In the genomic region with DNA sequence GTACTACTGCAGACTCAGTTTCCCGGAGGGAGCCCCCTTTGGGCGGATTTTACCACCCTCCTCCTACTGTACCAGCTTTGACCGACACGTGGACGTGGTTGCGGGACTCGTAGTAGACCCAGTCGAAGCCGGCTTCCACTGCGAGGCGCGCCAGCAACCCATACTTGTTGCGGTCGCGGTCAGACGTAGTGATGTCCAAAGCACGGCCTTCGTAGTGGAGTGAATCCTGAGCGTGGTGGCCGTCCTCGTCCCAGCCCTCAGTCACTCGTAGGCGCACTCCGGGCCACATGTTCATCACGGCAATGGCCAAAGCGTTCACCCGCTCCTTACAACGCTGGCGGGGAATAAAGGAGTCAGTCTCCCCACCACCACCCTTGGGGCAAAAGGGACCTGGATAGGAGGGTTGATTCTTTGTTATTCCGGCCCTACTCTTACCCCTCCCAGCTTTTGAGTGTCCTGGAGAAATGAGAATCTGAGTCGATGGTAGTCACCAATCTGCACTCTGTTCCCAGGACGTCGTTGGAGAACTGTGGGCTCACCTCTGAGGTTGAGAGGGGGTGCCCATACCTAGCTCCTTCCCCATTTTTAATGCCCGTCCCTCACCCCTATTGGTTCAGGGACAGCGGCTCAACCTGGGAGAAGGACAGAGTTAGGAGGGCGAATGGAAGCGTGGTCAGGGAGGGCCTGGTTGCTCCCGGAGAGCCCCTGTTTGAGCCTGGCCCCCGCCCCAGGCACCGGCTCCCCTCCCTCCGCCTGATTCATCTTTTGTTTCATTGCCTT, we compare ENCODE assay signal across 10 cellular contexts. TPM values are rescaled to one million over a fixed set of nuclear protein-coding genes. Genes with fewer than 3 reads are reported as not detected.
DNase-seq lines count a peak whose midpoint lies in the region; ATAC-seq and TF ChIP-seq lines count a peak whose summit lies in the region.
"Had no signal": no experiment of that assay in that cellular context is flagged by ENCODE, and none has a peak within 500 bp of the region (broad histone marks: within the 10 kb centered on the region; RNA-seq: fewer than 3 reads in every experiment).

No MANE protein-coding gene starts in this region.

- intact Hi-C loops in spleen (cut with DNase I; ENCODE audit: low total_unique reads), result no loop called here

- no peak for TF ChIP-seq POLR2A in spleen (IDR thresholded peaks at IDR 0.05)

- H3K4me1 Mint-ChIP-seq in activated CD8-positive, alpha-beta memory T cell treated with anti-CD3 and anti-CD28 coated beads, Interleukin-2, amount 10 ng/mL, durations not matched to agents 7 days and 5 days, result peaks cover 70% of the 10 kb centered on the region
- H3K4me1 Mint-ChIP-seq in T-cell, result peaks cover 41 to 73% (median 53%) of the 10 kb centered on the region in 3 donors

- H3K4me3 ChIP-seq in iPS-15b (ENCODE audit: low read depth, low read length), result peak overlapping the region; percentile 26
- H3K4me3 ChIP-seq in spleen, result peak overlapping the region in 4 of 8 donors; percentile 22 to 69 (median 32)
- no peak overlapping the region for H3K4me3 ChIP-seq in MG63

- H3K9me3 ChIP-seq in iPS-15b (ENCODE audit: control insufficient read depth, insufficient read depth, low read length) (no peaks in the 10 kb centered on the region), spleen (no peaks in the 10 kb centered on the region), MG63 (no peaks in the 10 kb centered on the region)
- H3K9me3 ChIP-seq: adrenal gland had no signal

- peaks cover 70% of the 10 kb centered on the region for H3K27me3 Mint-ChIP-seq in activated CD8-positive, alpha-beta memory T cell treated with anti-CD3 and anti-CD28 coated beads, Interleukin-2, amount 10 ng/mL, durations not matched to agents 7 days and 5 days
- H3K27me3 Mint-ChIP-seq in T-cell, result peaks cover 39 to 64% of the 10 kb centered on the region in 2 donors

- H3K27me3 ChIP-seq in iPS-15b (ENCODE audit: control insufficient read depth, insufficient read depth, low read length) (peaks cover 94% of the 10 kb centered on the region), spleen (replicated peaks in 1 of 7) (peaks cover 3 to 73% (median 65%) of the 10 kb centered on the region in 7 donors), MG63 (peaks cover 15% of the 10 kb centered on the region)

- no peak overlapping the region for H3K9ac ChIP-seq in iPS-15b (ENCODE audit: low read depth, low read length)

- no peak overlapping the region for H3K27ac Mint-ChIP-seq in activated CD8-positive, alpha-beta memory T cell treated with anti-CD3 and anti-CD28 coated beads, Interleukin-2, amount 10 ng/mL, durations not matched to agents 7 days and 5 days
- peak overlapping the region in 1 of 2 donors; percentile 23 for H3K27ac Mint-ChIP-seq in T-cell

- H3K27ac ChIP-seq in spleen, result peak overlapping the region in 4 of 8 donors; percentile 52 to 79 (median 59)
- H3K27ac ChIP-seq: adrenal gland had no signal

- DNase-seq in activated CD8-positive, alpha-beta memory T cell treated with anti-CD3 and anti-CD28 coated beads, Interleukin-2, amount 50 U/mL, for 48 hours, result peak; percentile 64
- no peak for DNase-seq in activated CD8-positive, alpha-beta memory T cell treated with anti-CD3 and anti-CD28 coated beads, Interleukin-2, amount 10 ng/mL, durations not matched to agents 7 days and 5 days
- DNase-seq in T-cell, result no peak
- peak; percentile 70 for DNase-seq in spleen
- no peak for DNase-seq in NCI-H2196 (lab: John Stamatoyannopoulos, UW; ENCODE audit: unreplicated experiment)
- no peak for DNase-seq in COR-L47 (lab: John Stamatoyannopoulos, UW)
- no peak for DNase-seq in MG63
- DNase-seq: T1000 had no signal

- H3K9me3 Mint-ChIP-seq in activated CD8-positive, alpha-beta memory T cell treated with anti-CD3 and anti-CD28 coated beads, Interleukin-2, amount 10 ng/mL, durations not matched to agents 7 days and 5 days (ENCODE audit: low read depth), result no peaks in the 10 kb centered on the region
- no peaks in the 10 kb centered on the region for H3K9me3 Mint-ChIP-seq in T-cell

- POLR2A ChIA-PET in T-cell (lab: Charles Lee), result interaction anchor here in 1 of 2 donors (0.5 to 1.5 kb wide), 2 partner anchors 15 to 163 kb away, joined by 3 to 6 read pairs; no protein-coding TSS in a partner anchor

- H3K36me3 Mint-ChIP-seq in activated CD8-positive, alpha-beta memory T cell treated with anti-CD3 and anti-CD28 coated beads, Interleukin-2, amount 10 ng/mL, durations not matched to agents 7 days and 5 days, result peaks cover 8% of the 10 kb centered on the region
- peaks cover 10% of the 10 kb centered on the region for H3K36me3 Mint-ChIP-seq in T-cell

- CTCF ChIA-PET in activated CD8-positive, alpha-beta memory T cell treated with anti-CD3 and anti-CD28 coated beads, Interleukin-2, amount 10 ng/mL, durations not matched to agents 7 days and 5 days (lab: Charles Lee), result interaction anchor here (1.1 to 11.8 kb wide), 15 partner anchors 10 to 146 kb away, joined by 3 to 222 read pairs (median 11); a partner anchor contains a TSS
- CTCF ChIA-PET in T-cell (lab: Charles Lee), result interaction anchor here (0.5 to 6.5 kb wide), 5 partner anchors 9 to 144 kb away, joined by 4 to 37 read pairs (median 4); a partner anchor contains a TSS

- H3K4me1 ChIP-seq in iPS-15b (ENCODE audit: control insufficient read depth, insufficient read depth, low read length) (peaks cover 20% of the 10 kb centered on the region), spleen (peaks cover 56 to 78% (median 72%) of the 10 kb centered on the region in 6 donors)

- ATAC-seq in activated CD8-positive, alpha-beta memory T cell treated with anti-CD3 and anti-CD28 coated beads, Interleukin-2, amount 10 ng/mL, durations not matched to agents 7 days and 5 days, result no peak
- ATAC-seq in T-cell (replicated peaks in 1 of 4), result no peak

- H3K4me3 Mint-ChIP-seq in activated CD8-positive, alpha-beta memory T cell treated with anti-CD3 and anti-CD28 coated beads, Interleukin-2, amount 10 ng/mL, durations not matched to agents 7 days and 5 days, result no peak overlapping the region
- peak overlapping the region in 2 of 3 donors; percentile 21 to 80 for H3K4me3 Mint-ChIP-seq in T-cell

- peaks cover 2% of the 10 kb centered on the region for H3K36me3 ChIP-seq in iPS-15b (ENCODE audit: control insufficient read depth, insufficient read depth, low read length)
- H3K36me3 ChIP-seq in spleen, result peaks cover 0 to 11% (median 0%) of the 10 kb centered on the region in 6 donors
- H3K36me3 ChIP-seq in MG63, result no peaks in the 10 kb centered on the region
- H3K36me3 ChIP-seq: adrenal gland had no signal

- no peak for TF ChIP-seq CTCF in spleen (IDR thresholded peaks at IDR 0.05 in 8 of 11, conservative IDR thresholded peaks at IDR 0.05 in 3 of 11)

- WGBS in spleen, 5 donors, result 22 to 36% (median 30%) methylated on average over 39 to 41 of the region's 41 CpGs

RNA-seq across cellular contexts. Expression of a gene that starts 3.4 kb away (rescaled TPM):
- total RNA-seq in activated CD8-positive, alpha-beta memory T cell treated with anti-CD3 and anti-CD28 coated beads, Interleukin-2, amount 10 ng/mL, durations not matched to agents 7 days and 5 days, result under 1 TPM in 1 of 2 experiments, not detected in 1; 0.15 TPM
- total RNA-seq in T-cell, result under 1 TPM; 0.12 to 0.45 (median 0.38) TPM
- 1 to 10 TPM in 3 of 7 donors, under 1 TPM in 4; 0.33 to 2.6 (median 0.79) TPM for total RNA-seq in spleen
- polyA plus RNA-seq in spleen, result under 1 TPM; 0.09 to 0.74 (median 0.59) TPM
- total RNA-seq in MG63 (2014; rRNA removed; shearing (Covaris generic); ENCODE audit: low replicate concordance), result not detected in 2 replicates

RNA-seq across cellular contexts. Expression of a gene that starts 19.4 kb away (rescaled TPM):
- 10 to 100 TPM; 46.9 to 53.4 TPM for total RNA-seq in activated CD8-positive, alpha-beta memory T cell treated with anti-CD3 and anti-CD28 coated beads, Interleukin-2, amount 10 ng/mL, durations not matched to agents 7 days and 5 days
- total RNA-seq in T-cell (100 to 1,000 TPM; 159 to 302 (median 224) TPM), spleen (100 to 1,000 TPM in 2 of 7 donors, 10 to 100 TPM in 5; 60.3 to 108 (median 85.8) TPM)
- polyA plus RNA-seq in spleen, result 10 to 100 TPM; 44.1 to 78.0 (median 61.2) TPM
- 20.5 and 28.4 TPM in 2 replicates for total RNA-seq in MG63 (2014; rRNA removed; shearing (Covaris generic); ENCODE audit: low replicate concordance)

RNA-seq across cellular contexts. Expression of a gene that starts 21.5 kb away (rescaled TPM):
- 10 to 100 TPM; 14.9 to 15.1 TPM for total RNA-seq in activated CD8-positive, alpha-beta memory T cell treated with anti-CD3 and anti-CD28 coated beads, Interleukin-2, amount 10 ng/mL, durations not matched to agents 7 days and 5 days
- 1 to 10 TPM; 2.3 to 5.3 (median 2.5) TPM for total RNA-seq in T-cell
- total RNA-seq in spleen, result 1 to 10 TPM; 2.0 to 4.3 (median 2.5) TPM
- polyA plus RNA-seq in spleen, result 1 to 10 TPM; 3.9 to 6.7 (median 5.5) TPM
- 0.16 TPM in 1 of 2 replicates, not detected in the other for total RNA-seq in MG63 (2014; rRNA removed; shearing (Covaris generic); ENCODE audit: low replicate concordance)

RNA-seq across cellular contexts. Expression of a gene that starts 30.7 kb away (rescaled TPM):
- total RNA-seq in activated CD8-positive, alpha-beta memory T cell treated with anti-CD3 and anti-CD28 coated beads, Interleukin-2, amount 10 ng/mL, durations not matched to agents 7 days and 5 days, result 100 to 1,000 TPM; 107 to 132 TPM
- total RNA-seq in T-cell, result 100 to 1,000 TPM; 135 to 161 (median 152) TPM
- 100 to 1,000 TPM; 115 to 172 (median 163) TPM for total RNA-seq in spleen
- 10 to 100 TPM in 1 of 3 donors, 1 to 10 TPM in 2; 5.1 to 42.1 (median 6.0) TPM for polyA plus RNA-seq in spleen
- 8.6 and 11.7 TPM in 2 replicates for total RNA-seq in MG63 (2014; rRNA removed; shearing (Covaris generic); ENCODE audit: low replicate concordance)

RNA-seq across cellular contexts. Expression of a gene that starts 39.9 kb away (rescaled TPM):
- total RNA-seq in activated CD8-positive, alpha-beta memory T cell treated with anti-CD3 and anti-CD28 coated beads, Interleukin-2, amount 10 ng/mL, durations not matched to agents 7 days and 5 days, result 1,000 to 10,000 TPM; 1,970 to 2,009 TPM
- total RNA-seq in T-cell (100 to 1,000 TPM; 167 to 232 (median 205) TPM), spleen (100 to 1,000 TPM; 326 to 706 (median 476) TPM)
- 100 to 1,000 TPM; 231 to 582 (median 476) TPM for polyA plus RNA-seq in spleen
- total RNA-seq in MG63 (2014; rRNA removed; shearing (Covaris generic); ENCODE audit: low replicate concordance), result 2,940 and 4,183 TPM in 2 replicates

Comparison
In these comparisons a context has a peak if more than half of its experiments do, and no peak if none do; other contexts are left out.
1. DNase-seq: peak in activated CD8-positive, alpha-beta memory T cell treated with anti-CD3 and anti-CD28 coated beads, Interleukin-2, amount 50 U/mL, for 48 hours (single experiment) and spleen (single experiment); none in activated CD8-positive, alpha-beta memory T cell treated with anti-CD3 and anti-CD28 coated beads, Interleukin-2, amount 10 ng/mL, durations not matched to agents 7 days and 5 days (single experiment), T-cell (0 of 34), NCI-H2196 (single experiment), COR-L47 (single experiment) and MG63 (single experiment).